ENCODE assay signal across 20 cellular contexts in genomic region chr21:36753556-36753955, GRCh38. TPM values are rescaled to one million over a fixed set of nuclear protein-coding genes. Genes with fewer than 3 reads are reported as not detected.
A peak's percentile ranks its signal among the peaks of the same experiment; 100 is the strongest.
DNase-seq lines count a peak whose midpoint lies in the region; ATAC-seq and TF ChIP-seq lines count a peak whose summit lies in the region.
"Had no signal": no experiment of that assay in that cellular context is flagged by ENCODE, and none has a peak within 500 bp of the region (broad histone marks: within the 10 kb centered on the region; RNA-seq: fewer than 3 reads in every experiment).

No MANE protein-coding gene starts in this region.

- no peaks in the 10 kb centered on the region for H3K27me3 ChIP-seq in aorta (ENCODE audit: control insufficient read depth in 1 of 2, insufficient read depth in 2 of 2, low read length in 1 of 2)
- H3K27me3 ChIP-seq in sigmoid colon = peaks cover 3 to 4% (median 3%) of the 10 kb centered on the region in 3 donors
- H3K27me3 ChIP-seq: gastroesophageal sphincter, right atrium auricular region, SJCRH30 had no signal

- TF ChIP-seq POLR2A in sigmoid colon (IDR thresholded peaks at IDR 0.05) = no peak

- peak; percentile 25 for DNase-seq in ACHN
- DNase-seq in HS-5 (ENCODE audit: low read depth) = peak; percentile 49
- peak; percentile 85 for DNase-seq in astrocyte of the spinal cord (ENCODE audit: low read depth, low spot score)
- DNase-seq in kidney tubule cell (ENCODE audit: low spot score) = peak; percentile 84
- DNase-seq in HK-2 (ENCODE audit: unreplicated experiment) = no peak
- no peak for DNase-seq in T-helper 2 cell
- no peak for DNase-seq in aorta
- DNase-seq in sigmoid colon = no peak
- DNase-seq: activated CD8-positive, alpha-beta memory T cell treated with anti-CD3 and anti-CD28 coated beads for 24 hours; activated effector memory CD4-positive, alpha-beta T cell treated with Interleukin-2 at 50 U/mL for 16 hours; AML-193; DMS 273 treated with DMSO at 0.1 percent for 48 hours; effector CD8-positive, alpha-beta T cell; GOT3; islet precursor cell; SJCRH30 had no signal

- intact Hi-C loops in aorta (cut with DNase I) (no loop called here), sigmoid colon (cut with DNase I) (no loop called here)

- ATAC-seq in aorta (ENCODE audit: low FRiP score) = no peak
- ATAC-seq: gastroesophageal sphincter; stimulated activated memory B cell treated with anti-CD40 and anti-IgM and Interleukin-4, amounts not matched to agents 10 μg/mL and 1 μg/mL and 100 μg/mL, for 72 hours had no signal

- in situ Hi-C loops in ACHN (cut with HindIII; ENCODE audit: low pct_ligation_motif_present, low pct_unique_long_range_greater_than_20kb, low sequenced_read_pairs) (no loop called here), astrocyte of the spinal cord (cut with HindIII; ENCODE audit: low sequenced_read_pairs) (no loop called here)

- no peak overlapping the region for H3K4me3 ChIP-seq in astrocyte of the spinal cord (ENCODE audit: low read depth, low read length)
- H3K4me3 ChIP-seq in aorta (ENCODE audit: low read length in 2 of 2) = no peak overlapping the region
- H3K4me3 ChIP-seq in sigmoid colon = no peak overlapping the region
- H3K4me3 ChIP-seq: gastroesophageal sphincter, right atrium auricular region, SJCRH30 had no signal

- TF ChIP-seq EP300 in sigmoid colon (IDR thresholded peaks at IDR 0.05) = no peak

- H3K4me1 ChIP-seq in aorta (ENCODE audit: control insufficient read depth in 1 of 2, insufficient read depth in 2 of 2, low read length in 2 of 2) (no peaks in the 10 kb centered on the region), sigmoid colon (peaks cover 0 to 8% (median 0%) of the 10 kb centered on the region in 4 donors)
- H3K4me1 ChIP-seq: gastroesophageal sphincter, right atrium auricular region, SJCRH30 had no signal

- H3K27ac ChIP-seq in aorta (ENCODE audit: low read depth in 1 of 2, low read length in 2 of 2) (no peak overlapping the region), sigmoid colon (no peak overlapping the region)
- H3K27ac ChIP-seq: gastroesophageal sphincter, SJCRH30 had no signal

- H3K36me3 ChIP-seq in aorta (ENCODE audit: control insufficient read depth in 1 of 2, insufficient read depth in 2 of 2, low read length in 1 of 2) = peaks cover 0 to 11% of the 10 kb centered on the region in 2 donors
- H3K36me3 ChIP-seq in sigmoid colon = peaks cover 0 to 10% (median 1%) of the 10 kb centered on the region in 4 donors
- H3K36me3 ChIP-seq: right atrium auricular region, SJCRH30 had no signal

- WGBS in aorta, 2 donors = 83 to 84% methylated on average over 3 of the region's 3 CpGs
- WGBS in sigmoid colon, 2 donors = 91 to 92% methylated on average over 3 of the region's 3 CpGs

- TF ChIP-seq CTCF in astrocyte of the spinal cord (IDR thresholded peaks at IDR 0.05; ENCODE audit: low read depth, low read length) (no peak), sigmoid colon (IDR thresholded peaks at IDR 0.05) (no peak)

- no peaks in the 10 kb centered on the region for H3K9me3 ChIP-seq in aorta (ENCODE audit: control insufficient read depth, low read length)
- no peaks in the 10 kb centered on the region for H3K9me3 ChIP-seq in sigmoid colon
- H3K9me3 ChIP-seq: gastroesophageal sphincter, right atrium auricular region, SJCRH30 had no signal

RNA-seq across cellular contexts. Expression of gene SIM2, which starts 54.6 kb away (rescaled TPM):
- total RNA-seq in aorta = not detected
- not detected for polyA plus RNA-seq in aorta
- not detected for total RNA-seq in sigmoid colon
- polyA plus RNA-seq in sigmoid colon = under 1 TPM in 2 of 3 donors, not detected in 1; 0.01 to 0.60 TPM
- total RNA-seq: right atrium auricular region had no signal
- polyA plus RNA-seq: IgD-negative memory B cell had no signal

Comparison
In these comparisons a context has a peak if more than half of its experiments do, and no peak if none do; other contexts are left out.
1. DNase-seq: peak in ACHN (single experiment), HS-5 (single experiment), astrocyte of the spinal cord (single experiment) and kidney tubule cell (single experiment); none in HK-2 (single experiment), T-helper 2 cell (0 of 5), aorta (0 of 2) and sigmoid colon (single experiment).